10 cellular contexts compared by ENCODE assay signal in genomic region chr9:89740722-89741121, GRCh38.
DNase-seq lines count a peak whose midpoint lies in the region; ATAC-seq, FAIRE-seq and TF ChIP-seq lines count a peak whose summit lies in the region.
"Had no signal": no experiment of that assay in that cellular context is flagged by ENCODE, and none has a peak within 500 bp of the region (broad histone marks: within the 10 kb centered on the region; RNA-seq: fewer than 3 reads in every experiment).

No MANE protein-coding gene starts in this region.

- H2AFZ ChIP-seq in PC-9: no peak overlapping the region

- H3K4me1 Mint-ChIP-seq in T-helper 2 cell treated with Interferon-gamma antibody and Interleukin-4, amounts not matched to agents 5 μg/mL and 100 μg/mL, for 36 hours (ENCODE audit: low read depth): peaks cover 78% of the 10 kb centered on the region
- peaks cover 54 to 64% (median 57%) of the 10 kb centered on the region in 3 donors for H3K4me1 Mint-ChIP-seq in naive B cell

- no peaks in the 10 kb centered on the region for H3K36me3 ChIP-seq in pancreas
- H3K36me3 ChIP-seq in PC-9 (ENCODE audit: low read depth): no peaks in the 10 kb centered on the region

- H3K27me3 ChIP-seq in pancreas: no peaks in the 10 kb centered on the region
- peaks cover 83% of the 10 kb centered on the region for H3K27me3 ChIP-seq in PC-9 (ENCODE audit: insufficient read depth, low read depth)

- no peak for TF ChIP-seq POLR2A in GM18505 (IDR thresholded peaks at IDR 0.05; ENCODE audit: borderline replicate concordance, extremely low read depth, insufficient read depth, insufficient read length)

- peaks cover 8% of the 10 kb centered on the region for H3K36me3 Mint-ChIP-seq in T-helper 2 cell treated with Interferon-gamma antibody and Interleukin-4, amounts not matched to agents 5 μg/mL and 100 μg/mL, for 36 hours (ENCODE audit: low read depth)
- no peaks in the 10 kb centered on the region for H3K36me3 Mint-ChIP-seq in naive B cell

- H3K4me1 ChIP-seq in pancreas (no peaks in the 10 kb centered on the region), PC-9 (replicated peaks; ENCODE audit: insufficient read depth) (no peaks in the 10 kb centered on the region)

- no peak for FAIRE-seq in pancreas (lab: Jason Lieb, UNC)
- FAIRE-seq: G401.6 had no signal

- POLR2A ChIA-PET in PC-9 (lab: Charles Lee; ENCODE audit: unreplicated experiment): no interaction called here

- H3K4me2 ChIP-seq in PC-9: no peak overlapping the region

- no peaks in the 10 kb centered on the region for H3K27me3 Mint-ChIP-seq in T-helper 2 cell treated with Interferon-gamma antibody and Interleukin-4, amounts not matched to agents 5 μg/mL and 100 μg/mL, for 36 hours (ENCODE audit: low read depth)
- no peaks in the 10 kb centered on the region for H3K27me3 Mint-ChIP-seq in naive B cell

- H3K4me3 Mint-ChIP-seq in T-helper 2 cell treated with Interferon-gamma antibody and Interleukin-4, amounts not matched to agents 5 μg/mL and 100 μg/mL, for 36 hours: peak overlapping the region; percentile 68
- H3K4me3 Mint-ChIP-seq in naive B cell: peak overlapping the region; percentile 10 to 88 (median 80)

- H3K79me2 ChIP-seq in PC-9 (ENCODE audit: low read depth): no peaks in the 10 kb centered on the region

- peak overlapping the region; percentile 89 for H3K27ac Mint-ChIP-seq in T-helper 2 cell treated with Interferon-gamma antibody and Interleukin-4, amounts not matched to agents 5 μg/mL and 100 μg/mL, for 36 hours
- H3K27ac Mint-ChIP-seq in naive B cell: peak overlapping the region; percentile 53 to 91 (median 79)

- H3K9me3 ChIP-seq in pancreas: no peaks in the 10 kb centered on the region
- H3K9me3 ChIP-seq in PC-9 (ENCODE audit: insufficient read depth, low read depth): no peaks in the 10 kb centered on the region

- H3K9me2 ChIP-seq in PC-9 (ENCODE audit: insufficient read depth): no peaks in the 10 kb centered on the region

- BruUV-seq in PC-9 (replicated peaks; lab: Mats Ljungman, UMichigan): no TSS peak

- 82 to 83% methylated on average over 8 of the region's 8 CpGs for WGBS in pancreas, 2 donors

- H3F3A ChIP-seq in PC-9 (ENCODE audit: insufficient read depth, low read depth): no peaks in the 10 kb centered on the region

- DNase-seq in T-helper 2 cell treated with Interferon-gamma antibody and Interleukin-4, amounts not matched to agents 5 μg/mL and 100 μg/mL, for 36 hours (ENCODE audit: low spot score): peak; percentile 69
- peak; percentile 49 for DNase-seq in naive B cell
- no peak for DNase-seq in pancreas
- DNase-seq in kidney glomerular epithelial cell (lab: John Stamatoyannopoulos, UW): no peak
- no peak for DNase-seq in PC-9
- no peak for DNase-seq in LoVo (ENCODE audit: low spot score)
- DNase-seq: left ventricle myocardium superior had no signal

- no peaks in the 10 kb centered on the region for H3K9me3 Mint-ChIP-seq in T-helper 2 cell treated with Interferon-gamma antibody and Interleukin-4, amounts not matched to agents 5 μg/mL and 100 μg/mL, for 36 hours
- H3K9me3 Mint-ChIP-seq in naive B cell: no peaks in the 10 kb centered on the region

- intact Hi-C loops in pancreas (cut with DNase I): no loop called here
- intact Hi-C loops in PC-9 (cut with micrococcal nuclease; ENCODE audit: unreplicated experiment): no loop called here

- H3K27ac ChIP-seq in pancreas (no peak overlapping the region), PC-9 (no peak overlapping the region)

- CTCF ChIA-PET in PC-9 (lab: Charles Lee): no interaction called here

- no peak for TF ChIP-seq CTCF in pancreas (IDR thresholded peaks at IDR 0.05)
- TF ChIP-seq CTCF in PC-9 (conservative IDR thresholded peaks at IDR 0.05): no peak

- ATAC-seq in GM18505 (IDR thresholded peaks at IDR 0.05; ENCODE audit: unreplicated experiment) (peak; percentile 54), GM21825 (IDR thresholded peaks at IDR 0.05; ENCODE audit: unreplicated experiment) (peak; percentile 69), naive B cell (ENCODE audit: low read depth in 2 of 2) (peak; percentile 90 to 93), pancreas (no peak)
- ATAC-seq: left ventricle myocardium superior had no signal

- H4K20me1 ChIP-seq in PC-9 (ENCODE audit: insufficient read depth): no peaks in the 10 kb centered on the region

- H3K4me3 ChIP-seq in pancreas: no peak overlapping the region
- H3K4me3 ChIP-seq in PC-9: no peak overlapping the region

Comparison
In these comparisons a context has a peak if more than half of its experiments do, and no peak if none do; other contexts are left out.
1. ATAC-seq: peak in GM18505 (single experiment), GM21825 (single experiment) and naive B cell (2 of 2); none in pancreas (0 of 4).
2. DNase-seq: peak in T-helper 2 cell treated with Interferon-gamma antibody and Interleukin-4, amounts not matched to agents 5 μg/mL and 100 μg/mL, for 36 hours (single experiment) and naive B cell (single experiment); none in pancreas (0 of 6), kidney glomerular epithelial cell (single experiment), PC-9 (0 of 2) and LoVo (single experiment).